25 cellular contexts compared by ENCODE assay signal in genomic region chr6:151279891-151280290, GRCh38. TPM values are rescaled to one million over a fixed set of nuclear protein-coding genes. Genes with fewer than 3 reads are reported as not detected.
DNase-seq lines count a peak whose midpoint lies in the region; FAIRE-seq and TF ChIP-seq lines count a peak whose summit lies in the region.
"Had no signal": no experiment of that assay in that cellular context is flagged by ENCODE, and none has a peak within 500 bp of the region (broad histone marks: within the 10 kb centered on the region; RNA-seq: fewer than 3 reads in every experiment).

No MANE protein-coding gene starts in this region.

- FAIRE-seq in G401.6 (lab: Jason Lieb, UNC) (peak; percentile 45), H1 (lab: Jason Lieb, UNC) (no peak)
- FAIRE-seq: A549, GM19239, H54 had no signal

- H2BK15ac ChIP-seq in H1 (ENCODE audit: low read length) = no peak overlapping the region

- CTCF ChIA-PET in H1 (lab: Charles Lee; ENCODE audit: partially characterized antibody) = no interaction called here

- POLR2A ChIA-PET in H1 (lab: Charles Lee; ENCODE audit: partially characterized antibody) = no interaction called here

- H4K8ac ChIP-seq in H1 (ENCODE audit: extremely low read depth, insufficient read depth, low read length) = no peak overlapping the region

- H3K27ac ChIP-seq in BLaER1 (no peak overlapping the region), H1 (ENCODE audit: low read depth, low read length) (no peak overlapping the region), transverse colon (peak overlapping the region in 3 of 4 donors; percentile 33 to 89 (median 71)), SJCRH30 (no peak overlapping the region)
- H3K27ac ChIP-seq: A549, C4-2B had no signal

- TF ChIP-seq CTCF in H1 (IDR thresholded peaks at IDR 0.05; ENCODE audit: control extremely low read depth in 1 of 3, insufficient read depth in 1 of 3, low read depth in 1 of 3, low read length in 3 of 3) (no peak), transverse colon (IDR thresholded peaks at IDR 0.05) (no peak)

- no peak overlapping the region for H2AK5ac ChIP-seq in H1 (ENCODE audit: low read depth, low read length)

- no peak overlapping the region for H3K56ac ChIP-seq in H1 (replicated peaks; ENCODE audit: insufficient read length, low read depth, low read length)

- no peak overlapping the region for H3K18ac ChIP-seq in H1 (ENCODE audit: extremely low read depth, low read length)

- TF ChIP-seq EP300 in H1 (IDR thresholded peaks at IDR 0.05; ENCODE audit: borderline replicate concordance in 1 of 2, low read depth in 2 of 2, low read length in 2 of 2) = no peak
- TF ChIP-seq EP300 in transverse colon (IDR thresholded peaks at IDR 0.05; ENCODE audit: low read depth) = no peak

- H3K79me2 ChIP-seq in H1 (ENCODE audit: control insufficient read depth in 1 of 2, insufficient read depth in 2 of 2, low read length in 2 of 2) = peaks cover 0 to 48% of the 10 kb centered on the region in 2 experiments; a peak in 2 of 4 replicates

- TF ChIP-seq RAD21 in H1 (IDR thresholded peaks at IDR 0.05 in 1 of 2, conservative IDR thresholded peaks at IDR 0.05 in 1 of 2; ENCODE audit: low read depth in 2 of 2, low read length in 2 of 2) = no peak

- H3K4ac ChIP-seq in H1 (replicated peaks; ENCODE audit: insufficient read length, low read depth, low read length) = no peak overlapping the region

- H2AFZ ChIP-seq in H1 (ENCODE audit: low read length) = no peak overlapping the region
- H2AFZ ChIP-seq: GM23338 had no signal

- H3K9me3 ChIP-seq in BLaER1 = no peaks in the 10 kb centered on the region
- no peaks in the 10 kb centered on the region for H3K9me3 ChIP-seq in H1 (ENCODE audit: insufficient read depth in 2 of 2, low read depth in 1 of 2, low read length in 1 of 2)
- H3K9me3 ChIP-seq in transverse colon = no peaks in the 10 kb centered on the region
- no peaks in the 10 kb centered on the region for H3K9me3 ChIP-seq in SJCRH30 (replicated peaks)
- H3K9me3 ChIP-seq: A549, BE2C, Caco-2, HAP-1 had no signal

- H3K4me3 ChIP-seq in BLaER1 (no peak overlapping the region), H1 (ENCODE audit: extremely low read depth in 1 of 4, insufficient read depth in 2 of 4, low read depth in 3 of 4, low read length in 4 of 4) (no peak overlapping the region), transverse colon (no peak overlapping the region), SJCRH30 (no peak overlapping the region)
- H3K4me3 ChIP-seq: A549, GM12878, GM23338, HAP-1 had no signal

- no peaks in the 10 kb centered on the region for H3K27me3 ChIP-seq in BLaER1
- no peaks in the 10 kb centered on the region for H3K27me3 ChIP-seq in H1 (replicated peaks in 1 of 4; ENCODE audit: control insufficient read depth in 3 of 4, extremely low read depth in 1 of 4, insufficient read depth in 3 of 4, low read length in 3 of 4)
- no peaks in the 10 kb centered on the region for H3K27me3 ChIP-seq in transverse colon
- no peaks in the 10 kb centered on the region for H3K27me3 ChIP-seq in SJCRH30
- H3K27me3 ChIP-seq: BE2C had no signal

- H3K4me1 ChIP-seq in BLaER1 = peaks cover 81% of the 10 kb centered on the region
- peaks cover 0 to 3% (median under 1%) of the 10 kb centered on the region in 4 experiments; a peak in 1 of 7 replicates for H3K4me1 ChIP-seq in H1 (replicated peaks in 1 of 4; ENCODE audit: control insufficient read depth in 3 of 4, insufficient read depth in 4 of 4, low read length in 3 of 4)
- peaks cover 0 to 10% (median 2%) of the 10 kb centered on the region in 4 donors for H3K4me1 ChIP-seq in transverse colon
- no peaks in the 10 kb centered on the region for H3K4me1 ChIP-seq in SJCRH30
- H3K4me1 ChIP-seq: BE2C, Caco-2 had no signal

- H3K36me3 ChIP-seq in BLaER1 = peaks cover 31% of the 10 kb centered on the region
- no peaks in the 10 kb centered on the region for H3K36me3 ChIP-seq in H1 (ENCODE audit: control insufficient read depth in 2 of 4, insufficient read depth in 4 of 4, low read length in 3 of 4)
- H3K36me3 ChIP-seq in transverse colon = no peaks in the 10 kb centered on the region
- H3K36me3 ChIP-seq in SJCRH30 = no peaks in the 10 kb centered on the region
- H3K36me3 ChIP-seq: BE2C, HAP-1 had no signal

- no peak overlapping the region for H2BK20ac ChIP-seq in H1 (ENCODE audit: low read length)

- H2BK120ac ChIP-seq in H1 (replicated peaks; ENCODE audit: low read depth, low read length) = no peak overlapping the region

- H3K14ac ChIP-seq in H1 (ENCODE audit: insufficient read length) = no peak overlapping the region

- no peaks in the 10 kb centered on the region for H3K23me2 ChIP-seq in H1 (ENCODE audit: low read depth, low read length)

- no peak for TF ChIP-seq POLR2A in H1 (IDR thresholded peaks at IDR 0.05; ENCODE audit: control extremely low read depth in 1 of 2, low read depth in 2 of 2, low read length in 2 of 2)
- TF ChIP-seq POLR2A in transverse colon (IDR thresholded peaks at IDR 0.05) = no peak

- peaks cover 6% of the 10 kb centered on the region for H3K79me1 ChIP-seq in H1 (ENCODE audit: low read depth, low read length)

- no peak overlapping the region for H3K23ac ChIP-seq in H1 (ENCODE audit: insufficient read length)

- no peak overlapping the region for H2BK5ac ChIP-seq in H1 (ENCODE audit: low read depth, low read length)

- in situ Hi-C loops in transverse colon (cut with MboI; ENCODE audit: low pct_ligation_motif_present in 1 of 4, low pct_unique_long_range_greater_than_20kb in 1 of 4, low sequenced_read_pairs in 3 of 4) = no loop called here

- peak overlapping the region; percentile 83 for H3K4me2 ChIP-seq in BLaER1
- H3K4me2 ChIP-seq in H1 (ENCODE audit: insufficient read depth in 1 of 2, low read depth in 2 of 2, low read length in 2 of 2) = no peak overlapping the region
- H3K4me2 ChIP-seq: A549, GM23338 had no signal

- no peak overlapping the region for H3K9ac ChIP-seq in BLaER1
- no peak overlapping the region for H3K9ac ChIP-seq in H1 (replicated peaks in 1 of 4; ENCODE audit: extremely low read depth in 1 of 4, low read depth in 3 of 4, low read length in 3 of 4)

- H4K5ac ChIP-seq in H1 (ENCODE audit: insufficient read length, low read depth, low read length) = no peak overlapping the region

- no peak for DNase-seq in H1 (ENCODE audit: low read depth in 1 of 2, low spot score in 2 of 2)
- DNase-seq in transverse colon = no peak
- DNase-seq in SJCRH30 = no peak
- DNase-seq in NCI-H446 (lab: John Stamatoyannopoulos, UW) = no peak
- DNase-seq in activated CD4-positive, alpha-beta T cell treated with anti-CD3 and anti-CD28 coated beads, Interleukin-2, amount 50 U/mL, for 4 hours = no peak
- DNase-seq: 8988T; ACHN; AML-193; BE2C; Caco-2; CD4-positive, CD25-positive, alpha-beta regulatory T cell; CD8-positive, alpha-beta T cell; DMS153; DND-41; GDM1; HFFc6 had no signal

- intact Hi-C loops in transverse colon (cut with DNase I; ENCODE audit: low total_unique reads) = no loop called here

- H2BK12ac ChIP-seq in H1 (ENCODE audit: low read depth, low read length) = no peak overlapping the region

- H4K20me1 ChIP-seq in BLaER1 = peaks cover 100% of the 10 kb centered on the region
- peaks cover 0 to 2% of the 10 kb centered on the region in 2 experiments for H4K20me1 ChIP-seq in H1 (replicated peaks in 1 of 2; ENCODE audit: control insufficient read depth in 1 of 2, insufficient read depth in 2 of 2, low read length in 2 of 2)

- 80% methylated on average over 2 of the region's 2 CpGs; no CpG with 5 or more reads in 1 of the 2 experiments for WGBS in H1 (ENCODE audit: extremely low coverage in 1 of 2, insufficient coverage in 1 of 2, insufficient read length in 1 of 2, insufficient replicate concordance in 2 of 2, low coverage in 1 of 2, low lambda C conversion rate in 2 of 2, missing lambda C conversion rate in 1 of 2), 2 experiments
- WGBS in transverse colon (ENCODE audit: low coverage in 1 of 2), 2 donors = 87 to 96% methylated on average over 2 of the region's 2 CpGs

- H4K91ac ChIP-seq in H1 (replicated peaks; ENCODE audit: insufficient read length, low read length) = no peak overlapping the region

TF ChIP-seq in H1, 55 proteins besides CTCF, POLR2A, EP300 and RAD21:
- peak; percentile 66; the same call in 1 of the 2 replicates for TF ChIP-seq CEBPB (IDR thresholded peaks at IDR 0.05; ENCODE audit: low read depth, low read length)
- TF ChIP-seq, protein P1, sequence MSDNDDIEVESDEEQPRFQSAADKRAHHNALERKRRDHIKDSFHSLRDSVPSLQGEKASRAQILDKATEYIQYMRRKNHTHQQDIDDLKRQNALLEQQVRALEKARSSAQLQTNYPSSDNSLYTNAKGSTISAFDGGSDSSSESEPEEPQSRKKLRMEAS (IDR thresholded peaks at IDR 0.05) = no peak
TF ChIP-seq in H1: peak in this region for 1.

RNA-seq across cellular contexts. Expression of gene AKAP12, which starts 40.1 kb away (rescaled TPM):
- 79.2 and 84.2 TPM in 2 replicates for total RNA-seq in H1 (2021; fragmentation: NEBNext Ultra II Directional; extraction: Animal tissue kit (Norgen Biotek cat#: 25700))
- polyA plus RNA-seq in H1 (2011; rRNA removed) = 10.6 and 14.6 TPM in 2 replicates
- polyA plus RNA-seq in H1 (2011; cell fraction: cytosol; rRNA removed) = 27.4 TPM
- polyA plus RNA-seq in H1 (2011; cell fraction: nucleus; rRNA removed) = 18.5 TPM
- 48.4 to 56.6 TPM (median 53.9 TPM) in 4 replicates for polyA plus RNA-seq in H1 (2012, experiment 1 of 2)
- 2.0 TPM for polyA plus RNA-seq in H1 (2012, experiment 2 of 2)
- 56.7 TPM for polyA plus RNA-seq in H1 (2013, experiment 1 of 2)
- polyA plus RNA-seq in H1 (2013, experiment 2 of 2) = 58.3 TPM
- 20.4 and 30.1 TPM in 2 replicates for polyA minus RNA-seq in H1 (2011; rRNA and poly(A)+ RNA removed)
- 32.7 TPM for polyA minus RNA-seq in H1 (2011; cell fraction: cytosol; rRNA and poly(A)+ RNA removed)
- 27.0 TPM for polyA minus RNA-seq in H1 (2011; cell fraction: nucleus; rRNA and poly(A)+ RNA removed)
- total RNA-seq in transverse colon = 10 to 100 TPM; 25.7 to 61.7 (median 53.1) TPM
- total RNA-seq in SJCRH30 (2014; rRNA removed; shearing (Covaris generic)) = 63.4 and 70.8 TPM in 2 replicates
- polyA plus RNA-seq: CD4-positive, CD25-positive, alpha-beta regulatory T cell had no signal

Comparison
In these comparisons a context has a peak if more than half of its experiments do, and no peak if none do; other contexts are left out.
1. H3K27ac ChIP-seq: peak in transverse colon (3 of 4); none in BLaER1 (single experiment), H1 (single experiment) and SJCRH30 (single experiment).